In genomic region chr1:233256789-233257188, GRCh38 we compare ENCODE assay signal across 9 cellular contexts.
"Had no signal": no experiment of that assay in that cellular context is flagged by ENCODE, and none has a peak within 500 bp of the region (broad histone marks: within the 10 kb centered on the region; RNA-seq: fewer than 3 reads in every experiment).

No MANE protein-coding gene starts in this region.

- H3K27ac Mint-ChIP-seq: HFFc6 had no signal

- ATAC-seq: HCT116 had no signal

- H3K4me3 Mint-ChIP-seq: H9, HFFc6 had no signal

- H3K27ac ChIP-seq: GM23248 had no signal

- DNase-seq: GM23248, GOT3, H7, H9, HCEC 1CT, HFFc6 had no signal

- FAIRE-seq: H54 had no signal

- H2AFZ ChIP-seq: GM23248 had no signal

- H3K9me3 Mint-ChIP-seq: H9, HFFc6 had no signal

- H3K9ac ChIP-seq: GM23248 had no signal

- H3K9me3 ChIP-seq: HAP-1 had no signal

- H3K4me3 ChIP-seq: GM23248, HAP-1 had no signal
